ENCODE assay signal across 16 cellular contexts in genomic region chr12:12028668-12029402, GRCh38. TPM values are rescaled to one million over a fixed set of nuclear protein-coding genes. Genes with fewer than 3 reads are reported as not detected.
"Had no signal": no experiment of that assay in that cellular context is flagged by ENCODE, and none has a peak within 500 bp of the region (broad histone marks: within the 10 kb centered on the region; RNA-seq: fewer than 3 reads in every experiment).

No MANE protein-coding gene starts in this region.

- ATAC-seq: heart left ventricle had no signal

- DNase-seq: activated CD4-positive, CD25-positive, alpha-beta regulatory T cell treated with anti-CD3 and anti-CD28 coated beads, Interleukin-2, amount 50 U/mL, for 72 hours; activated effector memory CD4-positive, alpha-beta T cell treated with anti-CD3 and anti-CD28 coated beads, Interleukin-2, amount 50 U/mL, for 16 hours; aorta; effector CD4-positive, alpha-beta T cell; heart left ventricle; naive B cell; posterior cingulate gyrus; stimulated activated CD4-positive, alpha-beta T cell treated with anti-CD3 and anti-CD28 coated beads, Interleukin-1b, Interleukin-23, amount 100 ng/mL, for 48 hours; stimulated activated naive CD4-positive, alpha-beta T cell treated with Interleukin-2 at 50 U/mL for 16 hours; upper lobe of left lung had no signal

- H3K27me3 ChIP-seq: cardiac muscle cell, heart left ventricle, neutrophil, upper lobe of left lung had no signal

- H3K27me3 Mint-ChIP-seq: naive B cell had no signal

- H3K36me3 ChIP-seq: cardiac muscle cell, heart left ventricle, neutrophil, upper lobe of left lung had no signal

- FAIRE-seq: colon, frontal cortex had no signal

- H3K4me3 ChIP-seq: cardiac muscle cell, heart left ventricle, upper lobe of left lung had no signal

- H3K27ac ChIP-seq: cardiac muscle cell, heart left ventricle, neutrophil, upper lobe of left lung had no signal

- H3K4me3 Mint-ChIP-seq: naive B cell had no signal

- H3K9me3 ChIP-seq: neutrophil, upper lobe of left lung had no signal

RNA-seq across cellular contexts. Expression of gene BCL2L14, which starts 41.9 kb away (rescaled TPM):
- total RNA-seq: aorta, cardiac muscle cell, fibroblast of lung, frontal cortex, heart left ventricle, lung microvascular endothelial cell had no signal
- polyA plus RNA-seq: cardiac muscle cell, fibroblast of lung, heart left ventricle had no signal
